Comparison of ENCODE assay signal across 1 cellular context in the genomic region with DNA sequence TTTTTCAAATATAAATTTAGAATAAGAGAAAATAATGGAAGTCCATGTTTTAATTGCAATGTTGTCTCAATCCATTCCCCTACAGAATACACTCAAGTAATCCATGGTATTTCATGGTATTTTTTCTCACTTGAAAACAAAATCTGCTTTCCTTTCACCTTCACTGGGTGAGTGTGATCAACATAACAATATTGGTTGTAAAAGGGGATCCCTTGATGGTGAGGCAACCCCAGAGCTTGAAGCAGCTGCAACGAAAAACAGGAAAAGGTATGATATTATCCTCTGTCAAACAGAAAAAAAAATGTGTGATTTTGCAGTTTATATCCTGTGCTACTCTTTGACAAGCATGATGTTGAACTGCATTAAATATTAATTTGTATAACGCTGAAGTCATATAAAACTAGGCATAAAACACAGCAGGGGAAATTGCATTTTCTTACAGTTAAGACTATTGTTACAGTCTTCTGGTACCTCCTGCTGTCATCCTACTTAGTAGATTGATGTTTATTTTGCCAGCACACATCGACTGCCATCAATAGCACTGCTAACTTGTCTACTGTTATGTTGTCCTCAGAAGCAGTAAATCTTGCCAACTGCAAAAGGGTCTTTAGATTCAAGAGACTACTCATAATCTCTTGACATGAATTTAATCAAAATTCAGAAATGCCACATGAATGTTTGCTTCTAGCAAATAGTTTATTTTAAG.
TF ChIP-seq lines count a peak whose summit lies in the region.

No MANE protein-coding gene starts in this region.

TF ChIP-seq in H1, 55 proteins besides CTCF, POLR2A, EP300 and RAD21:
- TF ChIP-seq, protein P1, sequence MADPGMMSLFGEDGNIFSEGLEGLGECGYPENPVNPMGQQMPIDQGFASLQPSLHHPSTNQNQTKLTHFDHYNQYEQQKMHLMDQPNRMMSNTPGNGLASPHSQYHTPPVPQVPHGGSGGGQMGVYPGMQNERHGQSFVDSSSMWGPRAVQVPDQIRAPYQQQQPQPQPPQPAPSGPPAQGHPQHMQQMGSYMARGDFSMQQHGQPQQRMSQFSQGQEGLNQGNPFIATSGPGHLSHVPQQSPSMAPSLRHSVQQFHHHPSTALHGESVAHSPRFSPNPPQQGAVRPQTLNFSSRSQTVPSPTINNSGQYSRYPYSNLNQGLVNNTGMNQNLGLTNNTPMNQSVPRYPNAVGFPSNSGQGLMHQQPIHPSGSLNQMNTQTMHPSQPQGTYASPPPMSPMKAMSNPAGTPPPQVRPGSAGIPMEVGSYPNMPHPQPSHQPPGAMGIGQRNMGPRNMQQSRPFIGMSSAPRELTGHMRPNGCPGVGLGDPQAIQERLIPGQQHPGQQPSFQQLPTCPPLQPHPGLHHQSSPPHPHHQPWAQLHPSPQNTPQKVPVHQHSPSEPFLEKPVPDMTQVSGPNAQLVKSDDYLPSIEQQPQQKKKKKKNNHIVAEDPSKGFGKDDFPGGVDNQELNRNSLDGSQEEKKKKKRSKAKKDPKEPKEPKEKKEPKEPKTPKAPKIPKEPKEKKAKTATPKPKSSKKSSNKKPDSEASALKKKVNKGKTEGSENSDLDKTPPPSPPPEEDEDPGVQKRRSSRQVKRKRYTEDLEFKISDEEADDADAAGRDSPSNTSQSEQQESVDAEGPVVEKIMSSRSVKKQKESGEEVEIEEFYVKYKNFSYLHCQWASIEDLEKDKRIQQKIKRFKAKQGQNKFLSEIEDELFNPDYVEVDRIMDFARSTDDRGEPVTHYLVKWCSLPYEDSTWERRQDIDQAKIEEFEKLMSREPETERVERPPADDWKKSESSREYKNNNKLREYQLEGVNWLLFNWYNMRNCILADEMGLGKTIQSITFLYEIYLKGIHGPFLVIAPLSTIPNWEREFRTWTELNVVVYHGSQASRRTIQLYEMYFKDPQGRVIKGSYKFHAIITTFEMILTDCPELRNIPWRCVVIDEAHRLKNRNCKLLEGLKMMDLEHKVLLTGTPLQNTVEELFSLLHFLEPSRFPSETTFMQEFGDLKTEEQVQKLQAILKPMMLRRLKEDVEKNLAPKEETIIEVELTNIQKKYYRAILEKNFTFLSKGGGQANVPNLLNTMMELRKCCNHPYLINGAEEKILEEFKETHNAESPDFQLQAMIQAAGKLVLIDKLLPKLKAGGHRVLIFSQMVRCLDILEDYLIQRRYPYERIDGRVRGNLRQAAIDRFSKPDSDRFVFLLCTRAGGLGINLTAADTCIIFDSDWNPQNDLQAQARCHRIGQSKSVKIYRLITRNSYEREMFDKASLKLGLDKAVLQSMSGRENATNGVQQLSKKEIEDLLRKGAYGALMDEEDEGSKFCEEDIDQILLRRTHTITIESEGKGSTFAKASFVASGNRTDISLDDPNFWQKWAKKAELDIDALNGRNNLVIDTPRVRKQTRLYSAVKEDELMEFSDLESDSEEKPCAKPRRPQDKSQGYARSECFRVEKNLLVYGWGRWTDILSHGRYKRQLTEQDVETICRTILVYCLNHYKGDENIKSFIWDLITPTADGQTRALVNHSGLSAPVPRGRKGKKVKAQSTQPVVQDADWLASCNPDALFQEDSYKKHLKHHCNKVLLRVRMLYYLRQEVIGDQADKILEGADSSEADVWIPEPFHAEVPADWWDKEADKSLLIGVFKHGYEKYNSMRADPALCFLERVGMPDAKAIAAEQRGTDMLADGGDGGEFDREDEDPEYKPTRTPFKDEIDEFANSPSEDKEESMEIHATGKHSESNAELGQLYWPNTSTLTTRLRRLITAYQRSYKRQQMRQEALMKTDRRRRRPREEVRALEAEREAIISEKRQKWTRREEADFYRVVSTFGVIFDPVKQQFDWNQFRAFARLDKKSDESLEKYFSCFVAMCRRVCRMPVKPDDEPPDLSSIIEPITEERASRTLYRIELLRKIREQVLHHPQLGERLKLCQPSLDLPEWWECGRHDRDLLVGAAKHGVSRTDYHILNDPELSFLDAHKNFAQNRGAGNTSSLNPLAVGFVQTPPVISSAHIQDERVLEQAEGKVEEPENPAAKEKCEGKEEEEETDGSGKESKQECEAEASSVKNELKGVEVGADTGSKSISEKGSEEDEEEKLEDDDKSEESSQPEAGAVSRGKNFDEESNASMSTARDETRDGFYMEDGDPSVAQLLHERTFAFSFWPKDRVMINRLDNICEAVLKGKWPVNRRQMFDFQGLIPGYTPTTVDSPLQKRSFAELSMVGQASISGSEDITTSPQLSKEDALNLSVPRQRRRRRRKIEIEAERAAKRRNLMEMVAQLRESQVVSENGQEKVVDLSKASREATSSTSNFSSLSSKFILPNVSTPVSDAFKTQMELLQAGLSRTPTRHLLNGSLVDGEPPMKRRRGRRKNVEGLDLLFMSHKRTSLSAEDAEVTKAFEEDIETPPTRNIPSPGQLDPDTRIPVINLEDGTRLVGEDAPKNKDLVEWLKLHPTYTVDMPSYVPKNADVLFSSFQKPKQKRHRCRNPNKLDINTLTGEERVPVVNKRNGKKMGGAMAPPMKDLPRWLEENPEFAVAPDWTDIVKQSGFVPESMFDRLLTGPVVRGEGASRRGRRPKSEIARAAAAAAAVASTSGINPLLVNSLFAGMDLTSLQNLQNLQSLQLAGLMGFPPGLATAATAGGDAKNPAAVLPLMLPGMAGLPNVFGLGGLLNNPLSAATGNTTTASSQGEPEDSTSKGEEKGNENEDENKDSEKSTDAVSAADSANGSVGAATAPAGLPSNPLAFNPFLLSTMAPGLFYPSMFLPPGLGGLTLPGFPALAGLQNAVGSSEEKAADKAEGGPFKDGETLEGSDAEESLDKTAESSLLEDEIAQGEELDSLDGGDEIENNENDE (IDR thresholded peaks at IDR 0.05; ENCODE audit: insufficient replicate concordance, low read length) = peak; percentile 66
- no peak for TF ChIP-seq BACH1 (IDR thresholded peaks at IDR 0.05; ENCODE audit: low read length)
- TF ChIP-seq POU5F1 (IDR thresholded peaks at IDR 0.05; ENCODE audit: low read depth, low read length) = 0 out of 2 replicates have a peak, but pooled peaks have one; percentile 45
- TF ChIP-seq CEBPB (IDR thresholded peaks at IDR 0.05; ENCODE audit: low read depth, low read length) = peak; percentile 86
- TF ChIP-seq, protein P2, sequence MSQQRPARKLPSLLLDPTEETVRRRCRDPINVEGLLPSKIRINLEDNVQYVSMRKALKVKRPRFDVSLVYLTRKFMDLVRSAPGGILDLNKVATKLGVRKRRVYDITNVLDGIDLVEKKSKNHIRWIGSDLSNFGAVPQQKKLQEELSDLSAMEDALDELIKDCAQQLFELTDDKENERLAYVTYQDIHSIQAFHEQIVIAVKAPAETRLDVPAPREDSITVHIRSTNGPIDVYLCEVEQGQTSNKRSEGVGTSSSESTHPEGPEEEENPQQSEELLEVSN (IDR thresholded peaks at IDR 0.05) = no peak
